ENCODE assay signal across 9 cellular contexts in the genomic region with DNA sequence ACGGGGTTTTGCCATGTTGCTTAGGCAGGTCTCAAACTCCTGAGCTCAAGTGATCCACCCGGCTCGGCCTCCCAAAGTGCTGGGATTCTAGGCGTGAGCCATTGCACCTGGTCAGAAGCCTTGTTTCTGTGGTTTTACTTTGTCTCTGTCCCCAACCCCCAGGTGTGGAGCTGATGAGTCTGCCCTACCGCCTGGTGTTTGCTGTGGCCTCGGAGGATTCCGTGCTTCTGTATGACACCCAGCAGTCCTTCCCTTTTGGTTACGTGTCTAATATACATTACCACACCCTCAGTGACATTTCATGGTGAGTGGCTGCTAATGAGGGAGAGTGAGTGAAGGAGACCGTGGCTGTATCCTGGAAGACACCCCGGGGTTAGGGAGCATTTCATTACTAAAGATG.
"Had no signal": no experiment of that assay in that cellular context is flagged by ENCODE, and none has a peak within 500 bp of the region (broad histone marks: within the 10 kb centered on the region; RNA-seq: fewer than 3 reads in every experiment).

No MANE protein-coding gene starts in this region.

- H3K4me3 ChIP-seq: GM23248, HAP-1 had no signal

- H3K9me3 ChIP-seq: HAP-1 had no signal

- H3K27ac ChIP-seq: GM23248, HL-60 had no signal

- DNase-seq: GM23248, GOT3, H7, HFFc6, KBM-7 had no signal

- H2AFZ ChIP-seq: GM23248 had no signal

- H3K9ac ChIP-seq: GM23248 had no signal

- H3K4me1 ChIP-seq: HAP-1 had no signal

- ATAC-seq: HCT116, HepG2 had no signal
